Comparison of ENCODE assay signal across 9 cellular contexts in the genomic region with DNA sequence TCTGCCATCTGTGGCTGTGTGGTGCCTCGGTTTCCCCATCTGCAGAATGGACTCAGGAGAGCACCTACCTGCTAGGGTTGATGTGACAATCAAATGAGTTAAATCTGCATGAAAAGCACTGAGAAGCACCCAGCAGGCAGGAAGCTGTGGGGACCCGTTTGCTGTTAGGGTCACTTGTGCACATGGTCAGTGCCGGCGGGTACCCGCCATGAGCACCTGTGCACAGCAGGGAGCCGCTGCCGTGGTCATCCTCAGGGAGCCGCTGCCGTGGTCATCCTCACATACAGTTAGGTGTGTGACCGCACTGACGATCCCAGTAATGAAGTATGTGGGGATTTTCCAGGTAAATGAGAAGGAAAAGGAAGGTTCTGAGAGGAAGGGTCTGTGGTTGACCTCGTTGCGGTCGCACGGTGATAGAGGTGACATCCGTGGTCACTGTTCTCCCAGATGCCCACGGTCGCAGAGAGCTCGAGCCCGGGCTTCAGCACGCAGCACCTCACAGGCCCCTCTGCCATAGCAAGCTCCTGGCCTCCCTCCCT. TPM values are rescaled to one million over a fixed set of nuclear protein-coding genes. Genes with fewer than 3 reads are reported as not detected.
"Had no signal": no experiment of that assay in that cellular context is flagged by ENCODE, and none has a peak within 500 bp of the region (broad histone marks: within the 10 kb centered on the region; RNA-seq: fewer than 3 reads in every experiment).

No MANE protein-coding gene starts in this region.

- H3K4me3 Mint-ChIP-seq: H9 had no signal

- FAIRE-seq: H54, HepG2, K562 had no signal

- DNase-seq: GOT3, H9, HCEC 1CT, IMR-90 had no signal

- ATAC-seq: HepG2, K562 had no signal

- H3K27ac Mint-ChIP-seq: H9 had no signal

- H3K4me3 ChIP-seq: K562 had no signal

- H3K9ac ChIP-seq: GM23248 had no signal

- H3K27ac ChIP-seq: GM23248, HL-60 had no signal

RNA-seq across cellular contexts. Expression of gene MCF2L, which starts 6.5 kb away (rescaled TPM):
- total RNA-seq: GM23248 had no signal
- polyA plus RNA-seq: GM23248, IMR-90 had no signal
